In genomic region chr10:48711830-48712229, GRCh38 we compare ENCODE assay signal across 21 cellular contexts. TPM values are rescaled to one million over a fixed set of nuclear protein-coding genes. Genes with fewer than 3 reads are reported as not detected.
"Had no signal": no experiment of that assay in that cellular context is flagged by ENCODE, and none has a peak within 500 bp of the region (broad histone marks: within the 10 kb centered on the region; RNA-seq: fewer than 3 reads in every experiment).

No MANE protein-coding gene starts in this region.

- ATAC-seq: left lung; lower lobe of right lung; mucosa of descending colon; natural killer cell treated with Interleukin-12 subunit alpha and Interleukin-12 subunit beta and Interleukin-15 and Interleukin-18, amount 100 ng/mL, for 72 hours; stimulated activated naive CD8-positive, alpha-beta T cell treated with anti-CD3 and anti-CD28 coated beads, Interleukin-15, amount 100 ng/mL, for 72 hours; upper lobe of right lung had no signal

- H2AFZ ChIP-seq: hepatocyte, parathyroid adenoma had no signal

- H3K9me3 ChIP-seq: mucosa of descending colon, suprapubic skin, transverse colon, vagina had no signal

- H3K9ac ChIP-seq: parathyroid adenoma had no signal

- H3K79me2 ChIP-seq: hepatocyte, parathyroid adenoma had no signal

- H3K4me2 ChIP-seq: hepatocyte had no signal

- H3K27me3 ChIP-seq: dorsolateral prefrontal cortex, left lung, sigmoid colon, spleen, suprapubic skin, transverse colon, upper lobe of right lung, vagina had no signal

- DNase-seq: dorsolateral prefrontal cortex; effector CD4-positive, alpha-beta T cell; kidney; left lung; lower lobe of right lung; mucosa of descending colon; naive B cell; sigmoid colon; spleen; stimulated activated naive CD4-positive, alpha-beta T cell; stimulated activated naive CD8-positive, alpha-beta T cell treated with anti-CD3 and anti-CD28 coated beads, Interleukin-15, amount 100 ng/mL, for 72 hours; transverse colon; upper lobe of right lung had no signal

- H3K36me3 ChIP-seq: left lung, lower lobe of right lung, sigmoid colon, suprapubic skin, transverse colon, upper lobe of right lung, vagina had no signal

- H3K4me3 ChIP-seq: dorsolateral prefrontal cortex, hepatocyte, left lung, lower lobe of right lung, mucosa of descending colon, sigmoid colon, skin epidermis, spleen, suprapubic skin, transverse colon, upper lobe of right lung, vagina had no signal

- H3K4me1 ChIP-seq: parathyroid adenoma, suprapubic skin, transverse colon, upper lobe of right lung, vagina had no signal

- H3K27ac ChIP-seq: dorsolateral prefrontal cortex, hepatocyte, left lung, lower lobe of right lung, parathyroid adenoma, sigmoid colon, skin epidermis, spleen, suprapubic skin, transverse colon, upper lobe of right lung, vagina had no signal

RNA-seq across cellular contexts. Expression of gene WDFY4, which starts 27.2 kb away (rescaled TPM):
- total RNA-seq: fibroblast of villous mesenchyme, neural crest cell had no signal
